ENCODE assay signal across 27 cellular contexts in genomic region chr6:112109267-112109666, GRCh38. TPM values are rescaled to one million over a fixed set of nuclear protein-coding genes. Genes with fewer than 3 reads are reported as not detected.
DNase-seq lines count a peak whose midpoint lies in the region; ATAC-seq and TF ChIP-seq lines count a peak whose summit lies in the region.
"Had no signal": no experiment of that assay in that cellular context is flagged by ENCODE, and none has a peak within 500 bp of the region (broad histone marks: within the 10 kb centered on the region; RNA-seq: fewer than 3 reads in every experiment).

No MANE protein-coding gene starts in this region.

- H3K79me1 ChIP-seq in mesenchymal stem cell (replicated peaks; ENCODE audit: low read length, poor library complexity, severe bottlenecking) (no peaks in the 10 kb centered on the region), mesendoderm (ENCODE audit: low read length) (no peaks in the 10 kb centered on the region)

- H3K27me3 ChIP-seq in mesenchymal stem cell (ENCODE audit: control insufficient read depth in 1 of 2, insufficient read depth in 1 of 2, low read length in 2 of 2) (no peaks in the 10 kb centered on the region), lower lobe of right lung (ENCODE audit: low read depth) (no peaks in the 10 kb centered on the region), mesendoderm (ENCODE audit: insufficient read depth, low read length, poor library complexity) (no peaks in the 10 kb centered on the region)
- H3K27me3 ChIP-seq: BLaER1, hepatocyte had no signal

- H3K36me3 ChIP-seq in mesenchymal stem cell (ENCODE audit: control insufficient read depth in 1 of 2, insufficient read depth in 2 of 2, low read depth in 1 of 2, low read length in 2 of 2) = peaks cover 0 to 94% of the 10 kb centered on the region in 2 experiments
- peaks cover 47% of the 10 kb centered on the region for H3K36me3 ChIP-seq in lower lobe of right lung
- H3K36me3 ChIP-seq in mesendoderm (ENCODE audit: control insufficient read depth, insufficient read depth, low read length) = no peaks in the 10 kb centered on the region
- H3K36me3 ChIP-seq: BLaER1 had no signal

- H2BK12ac ChIP-seq in mesenchymal stem cell (ENCODE audit: low read length in 2 of 2) = no peak overlapping the region

- H2AK5ac ChIP-seq in mesenchymal stem cell (ENCODE audit: low read length, severe bottlenecking) (no peak overlapping the region), mesendoderm (ENCODE audit: low read length) (no peak overlapping the region)

- no peak overlapping the region for H3K14ac ChIP-seq in mesenchymal stem cell (ENCODE audit: low read length in 2 of 2)

- ATAC-seq in lower lobe of right lung = no peak
- ATAC-seq: activated CD8-positive, alpha-beta T cell treated with anti-CD3 and anti-CD28 coated beads, Interleukin-2, amount 10 ng/mL, durations not matched to agents 7 days and 5 days; Panc1 had no signal

- H3K18ac ChIP-seq in mesenchymal stem cell (ENCODE audit: low read depth in 1 of 2, low read length in 2 of 2) (no peak overlapping the region), mesendoderm (ENCODE audit: low read length) (no peak overlapping the region)

- 40% methylated on average over 8 of the region's 9 CpGs for WGBS in mesenchymal stem cell
- WGBS in mesendoderm (ENCODE audit: extremely low coverage, insufficient coverage, low lambda C conversion rate) = no CpG with 5 or more reads among the region's 9 CpGs

- no peak overlapping the region for H3K27ac ChIP-seq in mesenchymal stem cell (ENCODE audit: low read length, poor library complexity, severe bottlenecking)
- no peak overlapping the region for H3K27ac ChIP-seq in lower lobe of right lung
- H3K27ac ChIP-seq in mesendoderm (ENCODE audit: low read depth, low read length) = no peak overlapping the region
- H3K27ac ChIP-seq: BLaER1, hepatocyte, VCaP had no signal

- no peak overlapping the region for H2AFZ ChIP-seq in mesenchymal stem cell (ENCODE audit: low read depth, low read length)
- H2AFZ ChIP-seq: hepatocyte had no signal

- no peak overlapping the region for H3K4me3 ChIP-seq in mesenchymal stem cell (ENCODE audit: insufficient read depth in 1 of 2, low read depth in 1 of 2, low read length in 2 of 2)
- H3K4me3 ChIP-seq in lower lobe of right lung = no peak overlapping the region
- H3K4me3 ChIP-seq in mesendoderm (ENCODE audit: low read length) = no peak overlapping the region
- H3K4me3 ChIP-seq: BLaER1, hepatocyte, smooth muscle cell had no signal

- H3K4me2 ChIP-seq in mesenchymal stem cell (ENCODE audit: low read length, poor library complexity, severe bottlenecking) = no peak overlapping the region
- no peak overlapping the region for H3K4me2 ChIP-seq in mesendoderm (ENCODE audit: low read length)
- H3K4me2 ChIP-seq: BLaER1, hepatocyte, smooth muscle cell had no signal

- H2BK120ac ChIP-seq in mesenchymal stem cell (ENCODE audit: low read depth, low read length) = no peak overlapping the region
- no peak overlapping the region for H2BK120ac ChIP-seq in mesendoderm (ENCODE audit: low read depth, low read length)

- H3K23ac ChIP-seq in mesenchymal stem cell (ENCODE audit: low read length in 2 of 2) = no peak overlapping the region
- H3K23ac ChIP-seq in mesendoderm (ENCODE audit: low read length) = no peak overlapping the region

- H3K4me3 Mint-ChIP-seq in mesothelial cell of epicardium = no peak overlapping the region
- H3K4me3 Mint-ChIP-seq: activated CD8-positive, alpha-beta T cell treated with anti-CD3 and anti-CD28 coated beads, Interleukin-2, amount 10 ng/mL, durations not matched to agents 7 days and 5 days; H9; memory B cell; T-helper 2 cell treated with Interferon-gamma antibody and Interleukin-4, amounts not matched to agents 5 μg/mL and 100 μg/mL, for 36 hours had no signal

- no peak overlapping the region for H4K8ac ChIP-seq in mesenchymal stem cell (ENCODE audit: low read length)
- H4K8ac ChIP-seq in mesendoderm (ENCODE audit: low read depth, low read length) = no peak overlapping the region

- H4K91ac ChIP-seq in mesenchymal stem cell (ENCODE audit: low read length) = no peak overlapping the region

- H3K4ac ChIP-seq in mesenchymal stem cell (ENCODE audit: low read depth in 1 of 2, low read length in 2 of 2) (no peak overlapping the region), mesendoderm (ENCODE audit: low read depth, low read length) (no peak overlapping the region)

- DNase-seq in ELF-1 (ENCODE audit: low read depth, low spot score) (peak; percentile 50), SK-N-DZ (ENCODE audit: low spot score) (peak; percentile 21), mesenchymal stem cell (peak; percentile 17), retina (peak; percentile 36), lower lobe of right lung (no peak), mesendoderm (no peak), ACHN (no peak), mesothelial cell of epicardium (ENCODE audit: low spot score in 2 of 2, unreplicated experiment in 2 of 2) (no peak)
- DNase-seq: activated CD4-positive, alpha-beta T cell treated with anti-CD3 and anti-CD28 coated beads for 4 hours; activated CD8-positive, alpha-beta T cell treated with anti-CD3 and anti-CD28 coated beads, Interleukin-2, amount 10 ng/mL, durations not matched to agents 7 days and 5 days; activated naive CD4-positive, alpha-beta T cell treated with anti-CD3 and anti-CD28 coated beads, Interleukin-2, amount 50 U/mL, for 16 hours; DMS 273 treated with DMSO at 0.1 percent for 48 hours; H9; Karpas-422; NCI-H1417 treated with DMSO at 0.1 percent for 48 hours; NCI-H446; NCI-H748 treated with DMSO at 0.1 percent for 48 hours; SHP77 treated with DMSO at 0.1 percent for 48 hours; stimulated activated naive CD4-positive, alpha-beta T cell treated with Interleukin-2 at 50 U/mL for 16 hours had no signal

- H3K9me3 ChIP-seq in mesenchymal stem cell (ENCODE audit: control insufficient read depth, low read length) (no peaks in the 10 kb centered on the region), lower lobe of right lung (no peaks in the 10 kb centered on the region)
- H3K9me3 ChIP-seq: BLaER1 had no signal

- no peak overlapping the region for H3K56ac ChIP-seq in mesendoderm (ENCODE audit: low read length)

- in situ Hi-C loops in ACHN (cut with HindIII; ENCODE audit: low pct_ligation_motif_present, low pct_unique_long_range_greater_than_20kb, low sequenced_read_pairs) = no loop called here

- no peak overlapping the region for H2BK5ac ChIP-seq in mesenchymal stem cell (ENCODE audit: low read depth, low read length, poor library complexity, severe bottlenecking)
- H2BK5ac ChIP-seq in mesendoderm (ENCODE audit: low read length) = no peak overlapping the region

- intact Hi-C loops in lower lobe of right lung (cut with DNase I) = no loop called here

- H3K9me3 Mint-ChIP-seq in mesothelial cell of epicardium = peaks cover 16% of the 10 kb centered on the region
- H3K9me3 Mint-ChIP-seq: T-helper 2 cell treated with Interferon-gamma antibody and Interleukin-4, amounts not matched to agents 5 μg/mL and 100 μg/mL, for 36 hours had no signal

- H3K27ac Mint-ChIP-seq in mesothelial cell of epicardium = no peak overlapping the region
- H3K27ac Mint-ChIP-seq: activated CD8-positive, alpha-beta T cell treated with anti-CD3 and anti-CD28 coated beads, Interleukin-2, amount 10 ng/mL, durations not matched to agents 7 days and 5 days; memory B cell; T-helper 2 cell treated with Interferon-gamma antibody and Interleukin-4, amounts not matched to agents 5 μg/mL and 100 μg/mL, for 36 hours had no signal

- H2BK15ac ChIP-seq in mesenchymal stem cell (ENCODE audit: low read depth, poor library complexity, severe bottlenecking) = no peak overlapping the region
- no peak overlapping the region for H2BK15ac ChIP-seq in mesendoderm (replicated peaks; ENCODE audit: low read depth)

- peaks cover 2% of the 10 kb centered on the region for H3K4me1 ChIP-seq in mesenchymal stem cell (ENCODE audit: control insufficient read depth, insufficient read depth, low read depth, low read length)
- no peaks in the 10 kb centered on the region for H3K4me1 ChIP-seq in lower lobe of right lung
- H3K4me1 ChIP-seq in mesendoderm (ENCODE audit: control insufficient read depth, low read depth, low read length) = no peaks in the 10 kb centered on the region
- H3K4me1 ChIP-seq: BLaER1 had no signal

- H3K9ac ChIP-seq in mesenchymal stem cell (ENCODE audit: low read length) (no peak overlapping the region), mesendoderm (ENCODE audit: low read length) (no peak overlapping the region)
- H3K9ac ChIP-seq: BLaER1 had no signal

- TF ChIP-seq CTCF in lower lobe of right lung (IDR thresholded peaks at IDR 0.05) = no peak
- TF ChIP-seq CTCF in mesothelial cell of epicardium (IDR thresholded peaks at IDR 0.05; ENCODE audit: unreplicated experiment) = no peak

- no peaks in the 10 kb centered on the region for H3K27me3 Mint-ChIP-seq in mesothelial cell of epicardium (ENCODE audit: low read depth)

- peaks cover 5% of the 10 kb centered on the region for H3K4me1 Mint-ChIP-seq in mesothelial cell of epicardium
- H3K4me1 Mint-ChIP-seq: H9, memory B cell had no signal

- no peak overlapping the region for H4K5ac ChIP-seq in mesendoderm (ENCODE audit: low read length)

- no peaks in the 10 kb centered on the region for H3K79me2 ChIP-seq in mesendoderm (ENCODE audit: control insufficient read depth, insufficient read depth, low read length)
- H3K79me2 ChIP-seq: hepatocyte had no signal

- H3K36me3 Mint-ChIP-seq in mesothelial cell of epicardium = peaks cover 18% of the 10 kb centered on the region

RNA-seq across cellular contexts. Expression of gene FAM229B, which starts 21.9 kb away (rescaled TPM):
- 17.2 and 36.2 TPM in 2 replicates for polyA plus RNA-seq in SK-N-DZ (2014; cell fraction: cytosol; rRNA removed)
- 28.9 and 37.8 TPM in 2 replicates for polyA plus RNA-seq in SK-N-DZ (2014; cell fraction: nucleus; rRNA removed)
- polyA plus RNA-seq in mesenchymal stem cell (2013, experiment 1 of 2) = 24.5 TPM
- polyA plus RNA-seq in mesenchymal stem cell (2013, experiment 2 of 2) = 24.6 TPM
- 13.6 TPM for total RNA-seq in lower lobe of right lung
- polyA plus RNA-seq in mesendoderm (2013, experiment 1 of 2) = 12.4 TPM
- polyA plus RNA-seq in mesendoderm (2013, experiment 2 of 2) = 12.6 TPM
- total RNA-seq in mesothelial cell of epicardium = 21.7 to 23.6 TPM (median 22.7 TPM) in 3 replicates

RNA-seq across cellular contexts. Expression of gene TUBE1, which starts 22.0 kb away (rescaled TPM):
- polyA plus RNA-seq in SK-N-DZ (2014; cell fraction: cytosol; rRNA removed) = 39.8 and 50.1 TPM in 2 replicates
- polyA plus RNA-seq in SK-N-DZ (2014; cell fraction: nucleus; rRNA removed) = 134 and 142 TPM in 2 replicates
- polyA plus RNA-seq in mesenchymal stem cell (2013, experiment 1 of 2) = 8.3 TPM
- 8.9 TPM for polyA plus RNA-seq in mesenchymal stem cell (2013, experiment 2 of 2)
- 22.2 TPM for total RNA-seq in lower lobe of right lung
- 8.5 TPM for polyA plus RNA-seq in mesendoderm (2013, experiment 1 of 2)
- 8.3 TPM for polyA plus RNA-seq in mesendoderm (2013, experiment 2 of 2)
- 19.0 to 20.7 TPM (median 19.6 TPM) in 3 replicates for total RNA-seq in mesothelial cell of epicardium

RNA-seq across cellular contexts. Expression of gene CCN6, which starts 55.4 kb away (rescaled TPM):
- polyA plus RNA-seq in SK-N-DZ (2014; cell fraction: cytosol; rRNA removed) = not detected in 2 replicates
- polyA plus RNA-seq in SK-N-DZ (2014; cell fraction: nucleus; rRNA removed) = not detected in 2 replicates
- not detected for polyA plus RNA-seq in mesenchymal stem cell (2013, experiment 1 of 2)
- polyA plus RNA-seq in mesenchymal stem cell (2013, experiment 2 of 2) = 0.05 TPM
- total RNA-seq in lower lobe of right lung (not detected), mesothelial cell of epicardium (not detected in 3 replicates)
- not detected for polyA plus RNA-seq in mesendoderm (2013, experiment 1 of 2)
- not detected for polyA plus RNA-seq in mesendoderm (2013, experiment 2 of 2)
- total RNA-seq: A673; activated CD8-positive, alpha-beta T cell treated with anti-CD3 and anti-CD28 coated beads, Interleukin-2, amount 10 ng/mL, durations not matched to agents 7 days and 5 days; H9; hepatocyte; smooth muscle cell had no signal

Comparison
In these comparisons a context has a peak if more than half of its experiments do, and no peak if none do; other contexts are left out.
1. DNase-seq: peak in ELF-1 (single experiment), SK-N-DZ (single experiment), mesenchymal stem cell (single experiment) and retina (single experiment); none in lower lobe of right lung (single experiment), mesendoderm (single experiment), ACHN (single experiment) and mesothelial cell of epicardium (0 of 2).